In genomic region chr20:46552460-46553420, GRCh38 we compare ENCODE assay signal across 8 cellular contexts. TPM values are rescaled to one million over a fixed set of nuclear protein-coding genes. Genes with fewer than 3 reads are reported as not detected.
DNase-seq lines count a peak whose midpoint lies in the region; ATAC-seq and TF ChIP-seq lines count a peak whose summit lies in the region.

No MANE protein-coding gene starts in this region.

- H3K9ac ChIP-seq in HUES64 (ENCODE audit: low read depth, low read length) = no peak overlapping the region

- peak overlapping the region; percentile 4 for H3K4me3 ChIP-seq in CD8-positive, alpha-beta T cell (ENCODE audit: low read depth, low read length)
- H3K4me3 ChIP-seq in HUES64 (ENCODE audit: low read length) = no peak overlapping the region

- peaks cover 18% of the 10 kb centered on the region for H3K4me1 Mint-ChIP-seq in CD8-positive, alpha-beta T cell (ENCODE audit: low read depth)

- H3K27ac Mint-ChIP-seq in CD8-positive, alpha-beta T cell = no peak overlapping the region
- H3K27ac Mint-ChIP-seq in activated naive CD4-positive, alpha-beta T cell treated with anti-CD3 and anti-CD28 coated beads, Interleukin-2, amount 50 U/mL, for 72 hours = peak overlapping the region in 1 of 2 donors; percentile 73

- POLR2A ChIA-PET in CD8-positive, alpha-beta T cell (lab: Charles Lee) = no interaction called here

- CTCF ChIA-PET in CD8-positive, alpha-beta T cell (lab: Charles Lee) = interaction anchor here (1.2 kb wide), 1 partner anchor 9 kb away, joined by 4 read pairs; no protein-coding TSS in a partner anchor

- ATAC-seq in CD8-positive, alpha-beta T cell = peak; percentile 78
- peak; percentile 59 for ATAC-seq in GM21360 (IDR thresholded peaks at IDR 0.05; ENCODE audit: unreplicated experiment)
- ATAC-seq in activated naive CD4-positive, alpha-beta T cell treated with anti-CD3 and anti-CD28 coated beads, Interleukin-2, amount 50 U/mL, for 72 hours = peak; percentile 90 to 93

- DNase-seq in CD8-positive, alpha-beta T cell = peak in 3 of 7 experiments; percentile 8 to 41 (median 33)
- peak; percentile 40 to 55 for DNase-seq in activated naive CD4-positive, alpha-beta T cell treated with anti-CD3 and anti-CD28 coated beads, Interleukin-2, amount 50 U/mL, for 72 hours (ENCODE audit: low spot score in 2 of 2)
- DNase-seq in NCI-H2227 treated with DMSO at 0.1 percent for 48 hours (lab: John Stamatoyannopoulos, UW) = no peak
- DNase-seq in DMS53 treated with DMSO at 0.1 percent for 48 hours (lab: John Stamatoyannopoulos, UW; ENCODE audit: unreplicated experiment) = no peak
- no peak for DNase-seq in NAMALWA (ENCODE audit: low spot score)
- no peak for DNase-seq in middle frontal gyrus (ENCODE audit: extremely low spot score, low spot score)

- no peaks in the 10 kb centered on the region for H3K9me3 ChIP-seq in CD8-positive, alpha-beta T cell (ENCODE audit: low read length)
- H3K9me3 ChIP-seq in HUES64 (ENCODE audit: insufficient read depth, low read depth, low read length) = no peaks in the 10 kb centered on the region

- H3K9me3 Mint-ChIP-seq in CD8-positive, alpha-beta T cell = no peaks in the 10 kb centered on the region
- H3K9me3 Mint-ChIP-seq in activated naive CD4-positive, alpha-beta T cell treated with anti-CD3 and anti-CD28 coated beads, Interleukin-2, amount 50 U/mL, for 72 hours = no peaks in the 10 kb centered on the region

- H3K36me3 Mint-ChIP-seq in CD8-positive, alpha-beta T cell = no peaks in the 10 kb centered on the region
- no peaks in the 10 kb centered on the region for H3K36me3 Mint-ChIP-seq in activated naive CD4-positive, alpha-beta T cell treated with anti-CD3 and anti-CD28 coated beads, Interleukin-2, amount 50 U/mL, for 72 hours

- no peaks in the 10 kb centered on the region for H3K27me3 Mint-ChIP-seq in CD8-positive, alpha-beta T cell (ENCODE audit: low read depth)

- no peak overlapping the region for H3K27ac ChIP-seq in CD8-positive, alpha-beta T cell (ENCODE audit: low read depth, low read length)
- peak overlapping the region; percentile 93; the same call in 1 of the 2 replicates for H3K27ac ChIP-seq in HUES64 (ENCODE audit: low read depth, low read length)

- H3K27me3 ChIP-seq in CD8-positive, alpha-beta T cell (ENCODE audit: insufficient read depth, low read length) = peaks cover 3% of the 10 kb centered on the region
- no peaks in the 10 kb centered on the region for H3K27me3 ChIP-seq in HUES64 (ENCODE audit: insufficient read depth, low read length)

- H3K4me1 ChIP-seq in CD8-positive, alpha-beta T cell (ENCODE audit: insufficient read depth, low read length) = peaks cover 19% of the 10 kb centered on the region
- peaks cover 37% of the 10 kb centered on the region for H3K4me1 ChIP-seq in HUES64 (ENCODE audit: insufficient read depth, low read length)

- intact Hi-C loops in CD8-positive, alpha-beta T cell (cut with DNase I, micrococcal nuclease) = no loop called here

- 76% methylated on average over 4 of the region's 4 CpGs for WGBS in HUES64

- H3K36me3 ChIP-seq in CD8-positive, alpha-beta T cell (ENCODE audit: insufficient read depth, low read length) = no peaks in the 10 kb centered on the region
- H3K36me3 ChIP-seq in HUES64 (ENCODE audit: insufficient read depth, low read length) = no peaks in the 10 kb centered on the region

- peak overlapping the region; percentile 26 for H3K4me3 Mint-ChIP-seq in CD8-positive, alpha-beta T cell

- no peak for TF ChIP-seq CTCF in CD8-positive, alpha-beta T cell (IDR thresholded peaks at IDR 0.05)

RNA-seq across cellular contexts. Expression of gene OCSTAMP, which starts 2.3 kb away (rescaled TPM):
- total RNA-seq in CD8-positive, alpha-beta T cell = not detected
- 0.15 TPM for polyA plus RNA-seq in HUES64 (2013, experiment 1 of 2)
- polyA plus RNA-seq in HUES64 (2013, experiment 2 of 2) = 0.13 TPM
- under 1 TPM in 1 of 2 donors, not detected in 1; 0.19 TPM for total RNA-seq in activated naive CD4-positive, alpha-beta T cell treated with anti-CD3 and anti-CD28 coated beads, Interleukin-2, amount 50 U/mL, for 72 hours

RNA-seq across cellular contexts. Expression of gene ZNF334, which starts 39.4 kb away (rescaled TPM):
- total RNA-seq in CD8-positive, alpha-beta T cell = under 1 TPM; 0.14 TPM
- polyA plus RNA-seq in HUES64 (2013, experiment 1 of 2) = 9.9 TPM
- polyA plus RNA-seq in HUES64 (2013, experiment 2 of 2) = 11.0 TPM
- total RNA-seq in activated naive CD4-positive, alpha-beta T cell treated with anti-CD3 and anti-CD28 coated beads, Interleukin-2, amount 50 U/mL, for 72 hours = 1 to 10 TPM; 1.6 to 5.8 TPM

Comparison
In these comparisons a context has a peak if more than half of its experiments do, and no peak if none do; other contexts are left out.
1. DNase-seq: peak in activated naive CD4-positive, alpha-beta T cell treated with anti-CD3 and anti-CD28 coated beads, Interleukin-2, amount 50 U/mL, for 72 hours (2 of 2); none in NCI-H2227 treated with DMSO at 0.1 percent for 48 hours (single experiment), DMS53 treated with DMSO at 0.1 percent for 48 hours (single experiment), NAMALWA (single experiment) and middle frontal gyrus (single experiment).
2. Peak in every context shown above with its lines, with median percentiles within 50 percentile points of each other: ATAC-seq.